1 cellular context compared by ENCODE assay signal in the genomic region with DNA sequence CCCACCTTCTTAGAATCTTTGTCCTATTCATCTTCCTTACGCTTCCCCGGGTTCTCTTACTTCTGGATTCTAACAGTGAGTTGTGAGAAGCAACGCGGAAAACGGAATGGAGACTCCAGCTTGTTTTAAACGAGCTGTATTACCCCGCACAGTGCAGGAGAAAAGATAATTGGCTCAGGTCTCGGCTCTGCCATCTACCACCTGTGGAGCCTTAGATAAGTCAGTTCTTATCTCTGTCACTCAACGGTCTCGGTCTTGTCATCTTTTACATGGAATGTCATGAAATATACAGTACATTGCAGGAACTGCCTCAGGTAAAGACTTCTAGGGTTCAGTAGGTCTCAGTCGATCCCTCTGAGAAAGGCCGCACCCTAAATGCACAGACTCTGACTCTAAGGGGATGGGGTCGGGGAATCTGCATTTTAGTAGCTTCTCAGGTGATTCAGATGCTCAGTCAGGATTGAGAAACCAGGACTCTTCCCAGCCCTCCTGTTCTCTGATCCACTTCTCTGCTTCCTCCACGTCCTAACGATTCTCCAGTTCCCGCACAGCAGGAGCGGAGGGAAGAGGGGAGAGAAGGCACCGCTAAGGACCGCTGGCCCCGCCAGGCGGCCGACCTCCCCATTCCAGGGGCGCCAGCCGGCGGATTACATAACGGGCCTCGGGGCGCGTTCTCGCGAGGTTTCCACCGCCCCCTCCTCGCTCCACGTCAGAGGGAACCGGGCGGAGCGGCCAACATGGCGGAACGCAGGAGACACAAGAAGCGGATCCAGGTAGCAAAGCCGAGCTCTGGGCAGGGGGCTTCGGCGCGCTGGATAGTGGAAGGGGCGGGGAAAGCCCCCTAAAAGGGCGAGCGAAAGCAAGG.
TF ChIP-seq lines count a peak whose summit lies in the region.

A gene with protein sequence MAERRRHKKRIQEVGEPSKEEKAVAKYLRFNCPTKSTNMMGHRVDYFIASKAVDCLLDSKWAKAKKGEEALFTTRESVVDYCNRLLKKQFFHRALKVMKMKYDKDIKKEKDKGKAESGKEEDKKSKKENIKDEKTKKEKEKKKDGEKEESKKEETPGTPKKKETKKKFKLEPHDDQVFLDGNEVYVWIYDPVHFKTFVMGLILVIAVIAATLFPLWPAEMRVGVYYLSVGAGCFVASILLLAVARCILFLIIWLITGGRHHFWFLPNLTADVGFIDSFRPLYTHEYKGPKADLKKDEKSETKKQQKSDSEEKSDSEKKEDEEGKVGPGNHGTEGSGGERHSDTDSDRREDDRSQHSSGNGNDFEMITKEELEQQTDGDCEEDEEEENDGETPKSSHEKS (plus strand): TSS at position 722 of the 865 bp plus-strand sequence. CDS start 16 bp downstream, at position 738.

TF ChIP-seq in H1, 55 proteins besides CTCF, POLR2A, EP300 and RAD21:
- TF ChIP-seq ASH2L (IDR thresholded peaks at IDR 0.05; ENCODE audit: low read length) (peak; percentile 78), KDM1A (IDR thresholded peaks at IDR 0.05; ENCODE audit: borderline replicate concordance, low read length) (peak; percentile 89), TCF12 (IDR thresholded peaks at IDR 0.05; ENCODE audit: low read depth, low read length) (no peak), POLR2AphosphoS5 (IDR thresholded peaks at IDR 0.05; ENCODE audit: low read depth, low read length) (peak; percentile 93), CTBP2 (IDR thresholded peaks at IDR 0.05; ENCODE audit: borderline replicate concordance, insufficient read depth, insufficient read length, low read length) (peak; percentile 77), SUZ12 (IDR thresholded peaks at IDR 0.05; ENCODE audit: low read length) (no peak), YY1 (IDR thresholded peaks at IDR 0.05; ENCODE audit: low read depth, low read length) (peak; percentile 97), SIRT6 (IDR thresholded peaks at IDR 0.05; ENCODE audit: low read length) (no peak), BRCA1 (IDR thresholded peaks at IDR 0.05; ENCODE audit: low read depth, low read length) (peak; percentile 90), SP1 (IDR thresholded peaks at IDR 0.05; ENCODE audit: low read depth, low read length) (0 out of 2 replicates have a peak, but pooled peaks have one; percentile 42), TBP (IDR thresholded peaks at IDR 0.05; ENCODE audit: low read depth, low read length) (peak; percentile 92), TEAD4 (IDR thresholded peaks at IDR 0.05; ENCODE audit: low read depth, low read length) (0 out of 2 replicates have a peak, but pooled peaks have one; percentile 23), SIN3A (conservative IDR thresholded peaks at IDR 0.05 in 1 of 2, IDR thresholded peaks at IDR 0.05 in 1 of 2; ENCODE audit: low read depth in 1 of 2, low read length in 2 of 2) (peak in 1 of 2 experiments; percentile 49; a peak in 1 of 4 replicates), CREB1 (IDR thresholded peaks at IDR 0.05) (peak; percentile 84), TAF7 (optimal IDR thresholded peaks at IDR 0.05; ENCODE audit: borderline replicate concordance, low read depth, low read length) (peak; percentile 95), RXRA (IDR thresholded peaks at IDR 0.05; ENCODE audit: insufficient read depth, low read depth, low read length) (no peak), FOSL1 (IDR thresholded peaks at IDR 0.05; ENCODE audit: insufficient read depth, low read depth, low read length) (no peak), CBX8 (IDR thresholded peaks at IDR 0.05; ENCODE audit: borderline replicate concordance, low read depth, low read length) (no peak), CEBPB (IDR thresholded peaks at IDR 0.05; ENCODE audit: low read depth, low read length) (peak; percentile 82), GTF2F1 (IDR thresholded peaks at IDR 0.05; ENCODE audit: borderline replicate concordance, low read depth, low read length) (peak; percentile 63; the same call in 1 of the 2 replicates), TAF1 (IDR thresholded peaks at IDR 0.05; ENCODE audit: low read depth, low read length) (peak; percentile 99), CHD2 (IDR thresholded peaks at IDR 0.05; ENCODE audit: low read length) (peak; percentile 98), POU5F1 (IDR thresholded peaks at IDR 0.05; ENCODE audit: low read depth, low read length) (no peak), ZNF274 (IDR thresholded peaks at IDR 0.05; ENCODE audit: borderline replicate concordance, extremely low read depth, low read length) (no peak), EGR1 (IDR thresholded peaks at IDR 0.05; ENCODE audit: borderline replicate concordance, low read depth, low read length) (peak; percentile 98), GABPA (IDR thresholded peaks at IDR 0.05; ENCODE audit: borderline replicate concordance, insufficient read depth, low read length) (no peak), KDM5A (IDR thresholded peaks at IDR 0.05; ENCODE audit: low read length) (0 out of 2 replicates have a peak, but pooled peaks have one; percentile 52), PHF8 (conservative IDR thresholded peaks at IDR 0.05; ENCODE audit: low read depth, low read length) (peak; percentile 91), NRF1 (IDR thresholded peaks at IDR 0.05; ENCODE audit: low read depth, low read length) (no peak), BCL11A (IDR thresholded peaks at IDR 0.05; ENCODE audit: low read depth in 2 of 2, low read length in 2 of 2) (no peak), RBBP5 (IDR thresholded peaks at IDR 0.05; ENCODE audit: borderline replicate concordance, low read depth, low read length) (no peak), KDM4A (IDR thresholded peaks at IDR 0.05; ENCODE audit: low read depth, low read length, severe bottlenecking) (peak; percentile 42), HDAC2 (IDR thresholded peaks at IDR 0.05; ENCODE audit: borderline replicate concordance in 1 of 2, low read depth in 2 of 2, low read length in 2 of 2) (peak in 1 of 2 experiments; percentile 30; a peak in 1 of 4 replicates), RFX5 (IDR thresholded peaks at IDR 0.05; ENCODE audit: borderline replicate concordance, low read depth, low read length) (no peak), CHD1 (IDR thresholded peaks at IDR 0.05; ENCODE audit: low read depth, low read length) (no peak), SAP30 (IDR thresholded peaks at IDR 0.05; ENCODE audit: insufficient read depth, insufficient replicate concordance, low read length) (no peak), EZH2 (IDR thresholded peaks at IDR 0.05; ENCODE audit: low read depth, low read length, severe bottlenecking) (no peak)
- TF ChIP-seq, protein P1, sequence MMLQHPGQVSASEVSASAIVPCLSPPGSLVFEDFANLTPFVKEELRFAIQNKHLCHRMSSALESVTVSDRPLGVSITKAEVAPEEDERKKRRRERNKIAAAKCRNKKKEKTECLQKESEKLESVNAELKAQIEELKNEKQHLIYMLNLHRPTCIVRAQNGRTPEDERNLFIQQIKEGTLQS (IDR thresholded peaks at IDR 0.05; ENCODE audit: insufficient read depth, low read depth, low read length), result no peak
- TF ChIP-seq, protein P2, sequence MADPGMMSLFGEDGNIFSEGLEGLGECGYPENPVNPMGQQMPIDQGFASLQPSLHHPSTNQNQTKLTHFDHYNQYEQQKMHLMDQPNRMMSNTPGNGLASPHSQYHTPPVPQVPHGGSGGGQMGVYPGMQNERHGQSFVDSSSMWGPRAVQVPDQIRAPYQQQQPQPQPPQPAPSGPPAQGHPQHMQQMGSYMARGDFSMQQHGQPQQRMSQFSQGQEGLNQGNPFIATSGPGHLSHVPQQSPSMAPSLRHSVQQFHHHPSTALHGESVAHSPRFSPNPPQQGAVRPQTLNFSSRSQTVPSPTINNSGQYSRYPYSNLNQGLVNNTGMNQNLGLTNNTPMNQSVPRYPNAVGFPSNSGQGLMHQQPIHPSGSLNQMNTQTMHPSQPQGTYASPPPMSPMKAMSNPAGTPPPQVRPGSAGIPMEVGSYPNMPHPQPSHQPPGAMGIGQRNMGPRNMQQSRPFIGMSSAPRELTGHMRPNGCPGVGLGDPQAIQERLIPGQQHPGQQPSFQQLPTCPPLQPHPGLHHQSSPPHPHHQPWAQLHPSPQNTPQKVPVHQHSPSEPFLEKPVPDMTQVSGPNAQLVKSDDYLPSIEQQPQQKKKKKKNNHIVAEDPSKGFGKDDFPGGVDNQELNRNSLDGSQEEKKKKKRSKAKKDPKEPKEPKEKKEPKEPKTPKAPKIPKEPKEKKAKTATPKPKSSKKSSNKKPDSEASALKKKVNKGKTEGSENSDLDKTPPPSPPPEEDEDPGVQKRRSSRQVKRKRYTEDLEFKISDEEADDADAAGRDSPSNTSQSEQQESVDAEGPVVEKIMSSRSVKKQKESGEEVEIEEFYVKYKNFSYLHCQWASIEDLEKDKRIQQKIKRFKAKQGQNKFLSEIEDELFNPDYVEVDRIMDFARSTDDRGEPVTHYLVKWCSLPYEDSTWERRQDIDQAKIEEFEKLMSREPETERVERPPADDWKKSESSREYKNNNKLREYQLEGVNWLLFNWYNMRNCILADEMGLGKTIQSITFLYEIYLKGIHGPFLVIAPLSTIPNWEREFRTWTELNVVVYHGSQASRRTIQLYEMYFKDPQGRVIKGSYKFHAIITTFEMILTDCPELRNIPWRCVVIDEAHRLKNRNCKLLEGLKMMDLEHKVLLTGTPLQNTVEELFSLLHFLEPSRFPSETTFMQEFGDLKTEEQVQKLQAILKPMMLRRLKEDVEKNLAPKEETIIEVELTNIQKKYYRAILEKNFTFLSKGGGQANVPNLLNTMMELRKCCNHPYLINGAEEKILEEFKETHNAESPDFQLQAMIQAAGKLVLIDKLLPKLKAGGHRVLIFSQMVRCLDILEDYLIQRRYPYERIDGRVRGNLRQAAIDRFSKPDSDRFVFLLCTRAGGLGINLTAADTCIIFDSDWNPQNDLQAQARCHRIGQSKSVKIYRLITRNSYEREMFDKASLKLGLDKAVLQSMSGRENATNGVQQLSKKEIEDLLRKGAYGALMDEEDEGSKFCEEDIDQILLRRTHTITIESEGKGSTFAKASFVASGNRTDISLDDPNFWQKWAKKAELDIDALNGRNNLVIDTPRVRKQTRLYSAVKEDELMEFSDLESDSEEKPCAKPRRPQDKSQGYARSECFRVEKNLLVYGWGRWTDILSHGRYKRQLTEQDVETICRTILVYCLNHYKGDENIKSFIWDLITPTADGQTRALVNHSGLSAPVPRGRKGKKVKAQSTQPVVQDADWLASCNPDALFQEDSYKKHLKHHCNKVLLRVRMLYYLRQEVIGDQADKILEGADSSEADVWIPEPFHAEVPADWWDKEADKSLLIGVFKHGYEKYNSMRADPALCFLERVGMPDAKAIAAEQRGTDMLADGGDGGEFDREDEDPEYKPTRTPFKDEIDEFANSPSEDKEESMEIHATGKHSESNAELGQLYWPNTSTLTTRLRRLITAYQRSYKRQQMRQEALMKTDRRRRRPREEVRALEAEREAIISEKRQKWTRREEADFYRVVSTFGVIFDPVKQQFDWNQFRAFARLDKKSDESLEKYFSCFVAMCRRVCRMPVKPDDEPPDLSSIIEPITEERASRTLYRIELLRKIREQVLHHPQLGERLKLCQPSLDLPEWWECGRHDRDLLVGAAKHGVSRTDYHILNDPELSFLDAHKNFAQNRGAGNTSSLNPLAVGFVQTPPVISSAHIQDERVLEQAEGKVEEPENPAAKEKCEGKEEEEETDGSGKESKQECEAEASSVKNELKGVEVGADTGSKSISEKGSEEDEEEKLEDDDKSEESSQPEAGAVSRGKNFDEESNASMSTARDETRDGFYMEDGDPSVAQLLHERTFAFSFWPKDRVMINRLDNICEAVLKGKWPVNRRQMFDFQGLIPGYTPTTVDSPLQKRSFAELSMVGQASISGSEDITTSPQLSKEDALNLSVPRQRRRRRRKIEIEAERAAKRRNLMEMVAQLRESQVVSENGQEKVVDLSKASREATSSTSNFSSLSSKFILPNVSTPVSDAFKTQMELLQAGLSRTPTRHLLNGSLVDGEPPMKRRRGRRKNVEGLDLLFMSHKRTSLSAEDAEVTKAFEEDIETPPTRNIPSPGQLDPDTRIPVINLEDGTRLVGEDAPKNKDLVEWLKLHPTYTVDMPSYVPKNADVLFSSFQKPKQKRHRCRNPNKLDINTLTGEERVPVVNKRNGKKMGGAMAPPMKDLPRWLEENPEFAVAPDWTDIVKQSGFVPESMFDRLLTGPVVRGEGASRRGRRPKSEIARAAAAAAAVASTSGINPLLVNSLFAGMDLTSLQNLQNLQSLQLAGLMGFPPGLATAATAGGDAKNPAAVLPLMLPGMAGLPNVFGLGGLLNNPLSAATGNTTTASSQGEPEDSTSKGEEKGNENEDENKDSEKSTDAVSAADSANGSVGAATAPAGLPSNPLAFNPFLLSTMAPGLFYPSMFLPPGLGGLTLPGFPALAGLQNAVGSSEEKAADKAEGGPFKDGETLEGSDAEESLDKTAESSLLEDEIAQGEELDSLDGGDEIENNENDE (IDR thresholded peaks at IDR 0.05; ENCODE audit: insufficient replicate concordance, low read length), result no peak
- TF ChIP-seq, protein P3, sequence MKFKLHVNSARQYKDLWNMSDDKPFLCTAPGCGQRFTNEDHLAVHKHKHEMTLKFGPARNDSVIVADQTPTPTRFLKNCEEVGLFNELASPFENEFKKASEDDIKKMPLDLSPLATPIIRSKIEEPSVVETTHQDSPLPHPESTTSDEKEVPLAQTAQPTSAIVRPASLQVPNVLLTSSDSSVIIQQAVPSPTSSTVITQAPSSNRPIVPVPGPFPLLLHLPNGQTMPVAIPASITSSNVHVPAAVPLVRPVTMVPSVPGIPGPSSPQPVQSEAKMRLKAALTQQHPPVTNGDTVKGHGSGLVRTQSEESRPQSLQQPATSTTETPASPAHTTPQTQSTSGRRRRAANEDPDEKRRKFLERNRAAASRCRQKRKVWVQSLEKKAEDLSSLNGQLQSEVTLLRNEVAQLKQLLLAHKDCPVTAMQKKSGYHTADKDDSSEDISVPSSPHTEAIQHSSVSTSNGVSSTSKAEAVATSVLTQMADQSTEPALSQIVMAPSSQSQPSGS (IDR thresholded peaks at IDR 0.05; ENCODE audit: low read length), result peak; percentile 91; the same call in 1 of the 2 replicates
- TF ChIP-seq, protein P4, sequence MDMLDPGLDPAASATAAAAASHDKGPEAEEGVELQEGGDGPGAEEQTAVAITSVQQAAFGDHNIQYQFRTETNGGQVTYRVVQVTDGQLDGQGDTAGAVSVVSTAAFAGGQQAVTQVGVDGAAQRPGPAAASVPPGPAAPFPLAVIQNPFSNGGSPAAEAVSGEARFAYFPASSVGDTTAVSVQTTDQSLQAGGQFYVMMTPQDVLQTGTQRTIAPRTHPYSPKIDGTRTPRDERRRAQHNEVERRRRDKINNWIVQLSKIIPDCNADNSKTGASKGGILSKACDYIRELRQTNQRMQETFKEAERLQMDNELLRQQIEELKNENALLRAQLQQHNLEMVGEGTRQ (IDR thresholded peaks at IDR 0.05; ENCODE audit: low read length), result no peak
